Comparison of ENCODE assay signal across 1 cellular context in genomic region chr2:196925445-196925767, GRCh38.
TF ChIP-seq lines count a peak whose summit lies in the region.

No MANE protein-coding gene starts in this region.

TF ChIP-seq in H1, 55 proteins besides CTCF, POLR2A, EP300 and RAD21 (continued from another document):
- no peak for TF ChIP-seq PHF8 (conservative IDR thresholded peaks at IDR 0.05; ENCODE audit: low read depth, low read length)
- no peak for TF ChIP-seq POLR2AphosphoS5 (IDR thresholded peaks at IDR 0.05; ENCODE audit: low read depth, low read length)
- no peak for TF ChIP-seq ZNF274 (IDR thresholded peaks at IDR 0.05; ENCODE audit: borderline replicate concordance, extremely low read depth, low read length)
- no peak for TF ChIP-seq SUZ12 (IDR thresholded peaks at IDR 0.05; ENCODE audit: low read length)
- TF ChIP-seq JUN (IDR thresholded peaks at IDR 0.05; ENCODE audit: low read depth, low read length), result no peak
